In genomic region chr9:119634036-119634435, GRCh38 we compare ENCODE assay signal across 15 cellular contexts.
DNase-seq lines count a peak whose midpoint lies in the region.
"Had no signal": no experiment of that assay in that cellular context is flagged by ENCODE, and none has a peak within 500 bp of the region (broad histone marks: within the 10 kb centered on the region; RNA-seq: fewer than 3 reads in every experiment).

No MANE protein-coding gene starts in this region.

- DNase-seq in DMS 273 (lab: John Stamatoyannopoulos, UW; ENCODE audit: unreplicated experiment), result peak; percentile 21
- DNase-seq in DMS 273 treated with DMSO at 0.1 percent for 48 hours (lab: John Stamatoyannopoulos, UW), result no peak
- peak; percentile 6 for DNase-seq in NCI-H1436 treated with DMSO at 0.1 percent for 48 hours (lab: John Stamatoyannopoulos, UW)
- no peak for DNase-seq in NCI-H1436 (lab: John Stamatoyannopoulos, UW)
- peak; percentile 83 for DNase-seq in NCI-H2227 treated with DMSO at 0.1 percent for 48 hours (lab: John Stamatoyannopoulos, UW)
- DNase-seq in retina, result peak; percentile 1
- DNase-seq in activated CD4-positive, alpha-beta T cell treated with anti-CD3 and anti-CD28 coated beads, Interleukin-2, amount 50 U/mL, for 48 hours, result no peak
- no peak for DNase-seq in anterior cingulate cortex (lab: John Stamatoyannopoulos, UW)
- DNase-seq: AML-193; Caco-2; Calu3; CD4-positive, alpha-beta T cell; CD8-positive, alpha-beta T cell; DMS79 treated with DMSO at 0.1 percent for 48 hours; GF-D8 had no signal

Comparison
In these comparisons a context has a peak if more than half of its experiments do, and no peak if none do; other contexts are left out.
1. DNase-seq: peak in DMS 273 (single experiment), NCI-H1436 treated with DMSO at 0.1 percent for 48 hours (single experiment), NCI-H2227 treated with DMSO at 0.1 percent for 48 hours (single experiment) and retina (single experiment); none in DMS 273 treated with DMSO at 0.1 percent for 48 hours (single experiment), NCI-H1436 (single experiment), activated CD4-positive, alpha-beta T cell treated with anti-CD3 and anti-CD28 coated beads, Interleukin-2, amount 50 U/mL, for 48 hours (0 of 2) and anterior cingulate cortex (0 of 58).